In genomic region chr11:105937331-105937730, GRCh38 we compare ENCODE assay signal across 10 cellular contexts.
DNase-seq lines count a peak whose midpoint lies in the region; ATAC-seq and TF ChIP-seq lines count a peak whose summit lies in the region.
"Had no signal": no experiment of that assay in that cellular context is flagged by ENCODE, and none has a peak within 500 bp of the region (broad histone marks: within the 10 kb centered on the region; RNA-seq: fewer than 3 reads in every experiment).

No MANE protein-coding gene starts in this region.

- no peaks in the 10 kb centered on the region for H3K4me1 Mint-ChIP-seq in nephron progenitor cell

- no peaks in the 10 kb centered on the region for H3K27me3 Mint-ChIP-seq in nephron progenitor cell (ENCODE audit: low read depth, poor library complexity)

- TF ChIP-seq CTCF in astrocyte of the spinal cord (IDR thresholded peaks at IDR 0.05; ENCODE audit: low read depth, low read length) (no peak), nephron progenitor cell (IDR thresholded peaks at IDR 0.05) (no peak)

- no peaks in the 10 kb centered on the region for H3K36me3 Mint-ChIP-seq in nephron progenitor cell (ENCODE audit: low read depth)

- H3K4me3 Mint-ChIP-seq in nephron progenitor cell = no peak overlapping the region

- peak; percentile 72 for DNase-seq in astrocyte of the spinal cord (ENCODE audit: low read depth, low spot score)
- peak; percentile 11 for DNase-seq in pulmonary artery endothelial cell (ENCODE audit: low read depth, low spot score)
- no peak for DNase-seq in stimulated activated CD4-positive, alpha-beta T cell treated with anti-CD3 and anti-CD28 coated beads, Interleukin-2, amount 100 ng/mL, for 24 hours
- no peak for DNase-seq in nephron progenitor cell
- no peak for DNase-seq in activated naive CD4-positive, alpha-beta T cell (lab: John Stamatoyannopoulos, UW)
- DNase-seq: adrenal gland, sigmoid colon had no signal

- in situ Hi-C loops in astrocyte of the spinal cord (cut with HindIII; ENCODE audit: low sequenced_read_pairs) = no loop called here

- peak; percentile 78 for ATAC-seq in GM19372 (IDR thresholded peaks at IDR 0.05; ENCODE audit: low read depth, unreplicated experiment)
- peak; percentile 75 for ATAC-seq in HG03342 (IDR thresholded peaks at IDR 0.05; ENCODE audit: unreplicated experiment)
- no peak for ATAC-seq in GM19397 (IDR thresholded peaks at IDR 0.05; ENCODE audit: unreplicated experiment)

- H3K4me3 ChIP-seq in astrocyte of the spinal cord (ENCODE audit: low read depth, low read length) = no peak overlapping the region
- H3K4me3 ChIP-seq: adrenal gland, sigmoid colon had no signal

- no peak overlapping the region for H3K27ac Mint-ChIP-seq in nephron progenitor cell

- no peaks in the 10 kb centered on the region for H3K9me3 Mint-ChIP-seq in nephron progenitor cell

Comparison
In these comparisons a context has a peak if more than half of its experiments do, and no peak if none do; other contexts are left out.
1. DNase-seq: peak in astrocyte of the spinal cord (single experiment) and pulmonary artery endothelial cell (single experiment); none in stimulated activated CD4-positive, alpha-beta T cell treated with anti-CD3 and anti-CD28 coated beads, Interleukin-2, amount 100 ng/mL, for 24 hours (0 of 2), nephron progenitor cell (single experiment) and activated naive CD4-positive, alpha-beta T cell (0 of 4).